24 cellular contexts compared by ENCODE assay signal in the genomic region with DNA sequence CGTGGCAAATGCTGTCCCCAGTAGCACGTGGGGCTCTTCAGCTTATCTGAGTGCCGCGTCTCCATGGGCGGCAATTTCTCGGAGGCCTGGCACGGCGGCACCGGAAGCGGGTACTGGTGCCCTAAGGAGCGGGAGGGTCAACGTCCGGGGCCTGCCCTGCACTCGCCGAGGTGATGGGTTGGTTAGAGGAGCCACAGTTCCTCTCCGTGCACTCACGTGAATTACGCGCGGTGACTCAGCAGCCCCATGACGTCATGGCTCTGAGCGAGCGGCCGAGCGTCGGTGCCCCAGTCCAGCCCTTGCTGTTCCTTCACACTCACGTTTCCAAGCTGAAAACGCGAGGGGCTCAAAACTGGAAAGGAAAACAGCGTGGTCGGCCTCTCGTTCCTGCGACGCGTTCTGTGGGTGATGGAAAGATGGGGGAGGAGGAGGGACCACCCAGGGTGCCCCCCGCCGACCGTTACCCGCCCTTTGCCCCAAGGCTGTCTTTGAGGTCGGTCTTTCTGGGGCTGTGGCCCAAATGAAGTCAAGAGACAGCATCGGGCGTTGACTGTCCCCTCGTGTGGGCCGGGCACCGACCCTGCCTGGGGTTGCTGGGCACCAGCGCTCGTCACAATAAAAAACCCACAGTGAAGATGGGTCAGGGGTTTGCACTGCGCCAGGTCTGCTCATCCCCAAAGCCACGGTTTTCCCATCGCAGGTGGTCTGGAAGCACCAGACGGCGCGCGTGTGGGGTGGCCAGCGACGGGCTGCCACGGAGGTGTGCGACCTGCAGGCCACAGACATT.
DNase-seq lines count a peak whose midpoint lies in the region; ATAC-seq, FAIRE-seq and TF ChIP-seq lines count a peak whose summit lies in the region.
"Had no signal": no experiment of that assay in that cellular context is flagged by ENCODE, and none has a peak within 500 bp of the region (broad histone marks: within the 10 kb centered on the region; RNA-seq: fewer than 3 reads in every experiment).

No MANE protein-coding gene starts in this region.

- H3K27me3 ChIP-seq in right cardiac atrium (ENCODE audit: control insufficient read depth, insufficient read depth) = no peaks in the 10 kb centered on the region
- no peaks in the 10 kb centered on the region for H3K27me3 ChIP-seq in pancreas
- H3K27me3 ChIP-seq in endodermal cell (ENCODE audit: control insufficient read depth, insufficient read depth, low read length, poor library complexity, severe bottlenecking) = no peaks in the 10 kb centered on the region
- H3K27me3 ChIP-seq in esophagus muscularis mucosa = peaks cover 0 to 27% (median 0%) of the 10 kb centered on the region in 4 donors
- H3K27me3 ChIP-seq: BE2C, tibial nerve had no signal

- 89% methylated on average over 58 of the region's 58 CpGs for WGBS in right cardiac atrium
- WGBS in pancreas, 2 donors = 75 to 81% methylated on average over 58 of the region's 58 CpGs
- 95 to 96% methylated on average over 41 to 58 of the region's 58 CpGs for WGBS in endodermal cell (ENCODE audit: insufficient coverage in 1 of 2, insufficient read length in 1 of 2), 2 experiments
- 89% methylated on average over 58 of the region's 58 CpGs for WGBS in esophagus muscularis mucosa

- H3K36me3 Mint-ChIP-seq in endodermal cell (ENCODE audit: low read depth) = no peaks in the 10 kb centered on the region
- H3K36me3 Mint-ChIP-seq: activated naive CD4-positive, alpha-beta T cell treated with anti-CD3 and anti-CD28 coated beads, Interleukin-2, amount 10 ng/mL, durations not matched to agents 7 days and 5 days; immature natural killer cell; stimulated activated effector memory CD8-positive, alpha-beta T cell treated with anti-CD3 and anti-CD28 coated beads, Interleukin-12 subunit alpha, Interleukin-12 subunit beta, amount 100 ng/mL, for 72 hours had no signal

- intact Hi-C loops in right cardiac atrium (cut with DNase I) (no loop called here), pancreas (cut with DNase I) (no loop called here), esophagus muscularis mucosa (cut with DNase I) (no loop called here)

- H3K36me3 ChIP-seq in pancreas = no peaks in the 10 kb centered on the region
- no peaks in the 10 kb centered on the region for H3K36me3 ChIP-seq in endodermal cell (ENCODE audit: control insufficient read depth, insufficient read depth, low read length)
- H3K36me3 ChIP-seq in esophagus muscularis mucosa = no peaks in the 10 kb centered on the region
- H3K36me3 ChIP-seq: BE2C, heart right ventricle, tibial nerve had no signal

- no peak for TF ChIP-seq EP300 in esophagus muscularis mucosa (IDR thresholded peaks at IDR 0.05)

- no peak overlapping the region for H3K27ac Mint-ChIP-seq in endodermal cell
- H3K27ac Mint-ChIP-seq: activated B cell treated with CpG ODN at 0.5 μM for 24 hours; activated CD8-positive, alpha-beta T cell treated with anti-CD3 and anti-CD28 coated beads for 36 hours; activated naive CD4-positive, alpha-beta T cell treated with anti-CD3 and anti-CD28 coated beads, Interleukin-2, amount 10 ng/mL, durations not matched to agents 7 days and 5 days; activated T-cell treated with anti-CD3 and anti-CD28 coated beads, Interleukin-2, amount 50 U/mL, for 24 hours; immature natural killer cell; stimulated activated effector memory CD8-positive, alpha-beta T cell treated with anti-CD3 and anti-CD28 coated beads, Interleukin-12 subunit alpha, Interleukin-12 subunit beta, amount 100 ng/mL, for 72 hours had no signal

- TF ChIP-seq CTCF in pancreas (IDR thresholded peaks at IDR 0.05) (no peak), endodermal cell (conservative IDR thresholded peaks at IDR 0.05) (no peak), esophagus muscularis mucosa (IDR thresholded peaks at IDR 0.05) (no peak)

- no peaks in the 10 kb centered on the region for H3K4me1 ChIP-seq in right cardiac atrium (ENCODE audit: control insufficient read depth, insufficient read depth, low read length)
- no peaks in the 10 kb centered on the region for H3K4me1 ChIP-seq in pancreas
- no peaks in the 10 kb centered on the region for H3K4me1 ChIP-seq in endodermal cell (ENCODE audit: control insufficient read depth, insufficient read depth, low read length)
- H3K4me1 ChIP-seq in esophagus muscularis mucosa = peaks cover 0 to 8% (median 3%) of the 10 kb centered on the region in 4 donors
- H3K4me1 ChIP-seq: BE2C had no signal

- H3K9me3 ChIP-seq in right cardiac atrium (ENCODE audit: control insufficient read depth, low read length) = no peaks in the 10 kb centered on the region
- no peaks in the 10 kb centered on the region for H3K9me3 ChIP-seq in pancreas
- no peaks in the 10 kb centered on the region for H3K9me3 ChIP-seq in endodermal cell (ENCODE audit: control insufficient read depth, low read length)
- H3K9me3 ChIP-seq in esophagus muscularis mucosa = no peaks in the 10 kb centered on the region
- H3K9me3 ChIP-seq: BE2C, heart right ventricle, tibial nerve had no signal

- ATAC-seq in right cardiac atrium = no peak
- peak in 2 of 4 donors; percentile 19 to 39 for ATAC-seq in pancreas
- ATAC-seq: activated CD8-positive, alpha-beta T cell treated with anti-CD3 and anti-CD28 coated beads for 36 hours; Panc1; stimulated activated effector memory CD8-positive, alpha-beta T cell treated with anti-CD3 and anti-CD28 coated beads, Interleukin-12 subunit alpha, Interleukin-12 subunit beta, amount 100 ng/mL, for 72 hours had no signal

- no peak for FAIRE-seq in pancreas (lab: Jason Lieb, UNC)
- FAIRE-seq in urothelium cell line (lab: Jason Lieb, UNC) = no peak
- FAIRE-seq: endometrium, GM12892, H54 had no signal

- H3K4me3 ChIP-seq in right cardiac atrium (ENCODE audit: low read length) = no peak overlapping the region
- no peak overlapping the region for H3K4me3 ChIP-seq in pancreas
- no peak overlapping the region for H3K4me3 ChIP-seq in endodermal cell (ENCODE audit: low read length)
- H3K4me3 ChIP-seq in esophagus muscularis mucosa = no peak overlapping the region
- H3K4me3 ChIP-seq: heart right ventricle, SK-N-MC, tibial nerve had no signal

- H3K4me3 Mint-ChIP-seq in endodermal cell = no peak overlapping the region
- H3K4me3 Mint-ChIP-seq: activated B cell treated with CpG ODN at 0.5 μM for 24 hours; activated CD8-positive, alpha-beta T cell treated with anti-CD3 and anti-CD28 coated beads for 36 hours; activated naive CD4-positive, alpha-beta T cell treated with anti-CD3 and anti-CD28 coated beads, Interleukin-2, amount 10 ng/mL, durations not matched to agents 7 days and 5 days; activated T-cell treated with anti-CD3 and anti-CD28 coated beads, Interleukin-2, amount 50 U/mL, for 24 hours; immature natural killer cell; stimulated activated effector memory CD8-positive, alpha-beta T cell treated with anti-CD3 and anti-CD28 coated beads, Interleukin-12 subunit alpha, Interleukin-12 subunit beta, amount 100 ng/mL, for 72 hours had no signal

- DNase-seq in DMS53 (lab: John Stamatoyannopoulos, UW) (peak; percentile 20), DMS53 treated with DMSO at 0.1 percent for 48 hours (lab: John Stamatoyannopoulos, UW; ENCODE audit: unreplicated experiment) (no peak), right cardiac atrium (peak; percentile 57 to 76 (median 67)), pancreas (peak in 2 of 6 donors; percentile 46), urothelium cell line (ENCODE audit: low spot score) (peak; percentile 53), endodermal cell (no peak), esophagus muscularis mucosa (ENCODE audit: extremely low spot score) (no peak), NCI-H1105 (lab: John Stamatoyannopoulos, UW) (no peak)
- DNase-seq: 8988T; activated B cell treated with CpG ODN at 0.5 μM for 24 hours; activated CD8-positive, alpha-beta T cell treated with anti-CD3 and anti-CD28 coated beads for 36 hours; activated naive CD4-positive, alpha-beta T cell treated with anti-CD3 and anti-CD28 coated beads, Interleukin-2, amount 10 ng/mL, durations not matched to agents 7 days and 5 days; activated T-cell treated with anti-CD3 and anti-CD28 coated beads, Interleukin-2, amount 50 U/mL, for 24 hours; BE2C; immature natural killer cell; NCI-H1694 had no signal

- no peak for TF ChIP-seq POLR2A in esophagus muscularis mucosa (IDR thresholded peaks at IDR 0.05; ENCODE audit: low read depth)

- H3K9ac ChIP-seq in endodermal cell (ENCODE audit: extremely low read depth, low read length, poor library complexity, severe bottlenecking) = no peak overlapping the region

- H3K27me3 Mint-ChIP-seq in endodermal cell (ENCODE audit: insufficient read depth) = no peaks in the 10 kb centered on the region
- H3K27me3 Mint-ChIP-seq: activated B cell treated with CpG ODN at 0.5 μM for 24 hours; activated naive CD4-positive, alpha-beta T cell treated with anti-CD3 and anti-CD28 coated beads, Interleukin-2, amount 10 ng/mL, durations not matched to agents 7 days and 5 days had no signal

- H3K9me3 Mint-ChIP-seq in endodermal cell = no peaks in the 10 kb centered on the region
- H3K9me3 Mint-ChIP-seq: activated B cell treated with CpG ODN at 0.5 μM for 24 hours; activated CD8-positive, alpha-beta T cell treated with anti-CD3 and anti-CD28 coated beads for 36 hours; activated naive CD4-positive, alpha-beta T cell treated with anti-CD3 and anti-CD28 coated beads, Interleukin-2, amount 10 ng/mL, durations not matched to agents 7 days and 5 days; activated T-cell treated with anti-CD3 and anti-CD28 coated beads, Interleukin-2, amount 50 U/mL, for 24 hours; immature natural killer cell; stimulated activated effector memory CD8-positive, alpha-beta T cell treated with anti-CD3 and anti-CD28 coated beads, Interleukin-12 subunit alpha, Interleukin-12 subunit beta, amount 100 ng/mL, for 72 hours had no signal

- no peak overlapping the region for H3K27ac ChIP-seq in right cardiac atrium (ENCODE audit: low read length)
- H3K27ac ChIP-seq in pancreas = peak overlapping the region in 3 of 4 donors; percentile 22 to 59 (median 26)
- H3K27ac ChIP-seq in endodermal cell (ENCODE audit: low read depth, low read length) = no peak overlapping the region
- peak overlapping the region in 2 of 4 donors; percentile 34 to 46 for H3K27ac ChIP-seq in esophagus muscularis mucosa (replicated peaks in 1 of 4)
- H3K27ac ChIP-seq: SK-N-MC had no signal

- no peaks in the 10 kb centered on the region for H3K4me1 Mint-ChIP-seq in endodermal cell
- H3K4me1 Mint-ChIP-seq: activated B cell treated with CpG ODN at 0.5 μM for 24 hours; activated naive CD4-positive, alpha-beta T cell treated with anti-CD3 and anti-CD28 coated beads, Interleukin-2, amount 10 ng/mL, durations not matched to agents 7 days and 5 days; immature natural killer cell had no signal

Comparison
In these comparisons a context has a peak if more than half of its experiments do, and no peak if none do; other contexts are left out.
1. DNase-seq: peak in DMS53 (single experiment), right cardiac atrium (3 of 3) and urothelium cell line (single experiment); none in DMS53 treated with DMSO at 0.1 percent for 48 hours (single experiment), endodermal cell (single experiment), esophagus muscularis mucosa (single experiment) and NCI-H1105 (single experiment).
2. H3K27ac ChIP-seq: peak in pancreas (3 of 4); none in right cardiac atrium (single experiment) and endodermal cell (single experiment).